Comparison of ENCODE assay signal across 8 cellular contexts in the genomic region with DNA sequence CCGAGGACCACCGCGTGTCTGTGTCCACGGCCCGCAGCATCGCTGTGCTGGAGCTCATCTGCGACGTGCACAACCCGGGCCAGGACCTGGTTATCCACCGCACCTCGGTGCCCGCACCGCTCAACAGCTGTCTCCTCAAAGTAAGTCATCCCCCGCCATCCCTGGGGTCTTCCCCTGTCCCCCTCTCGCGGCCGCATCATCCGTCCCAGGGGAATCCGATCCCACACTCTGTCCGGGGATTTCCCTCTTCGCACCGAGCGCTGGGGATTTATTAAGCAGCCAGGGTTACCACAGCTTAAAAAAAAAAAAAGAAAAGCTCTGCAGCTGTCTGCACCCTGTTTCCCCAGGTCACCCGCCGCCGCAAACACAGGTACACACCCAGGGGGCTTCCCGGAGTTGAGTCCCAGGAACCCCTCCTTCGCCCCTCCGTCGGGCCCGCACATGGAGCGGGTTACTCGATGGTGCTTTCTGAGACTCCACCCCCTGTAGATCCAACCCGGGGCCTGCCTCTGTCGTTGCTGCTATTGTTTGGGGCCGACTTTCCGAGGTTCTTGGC. TPM values are rescaled to one million over a fixed set of nuclear protein-coding genes. Genes with fewer than 3 reads are reported as not detected.
A peak's percentile ranks its signal among the peaks of the same experiment; 100 is the strongest.
DNase-seq lines count a peak whose midpoint lies in the region; ATAC-seq and TF ChIP-seq lines count a peak whose summit lies in the region.

No MANE protein-coding gene starts in this region.

- H2AFZ ChIP-seq in OCI-LY1 (ENCODE audit: low read length): no peak overlapping the region

- H3K4me2 ChIP-seq in OCI-LY1 (ENCODE audit: low read length): peak overlapping the region; percentile 69

- H3K4me1 ChIP-seq in OCI-LY1 (ENCODE audit: insufficient read depth, low read length, severe bottlenecking) (peaks cover 21% of the 10 kb centered on the region), vagina (peaks cover 52% of the 10 kb centered on the region)

- DNase-seq in activated T-helper 1 cell treated with anti-CD3 and anti-CD28 coated beads, Interleukin-12 subunit alpha, Interleukin-12 subunit beta, Interleukin-2, Interleukin-4 antibody, amounts not matched to agents 30 ng/mL and 10 ng/mL and 1 ng/mL, durations not matched to agents 14 hours and 24 hours and 36 hours (ENCODE audit: low spot score): peak; percentile 35
- DNase-seq in foreskin fibroblast (peak; percentile 16 to 61), progenitor cell of endocrine pancreas (ENCODE audit: low spot score, unreplicated experiment) (peak; percentile 29), vagina (ENCODE audit: extremely low spot score in 2 of 2) (no peak), inferior parietal cortex (ENCODE audit: extremely low spot score) (no peak)

- TF ChIP-seq POLR2A in vagina (IDR thresholded peaks at IDR 0.05): no peak

- H3K9me2 ChIP-seq in OCI-LY1 (ENCODE audit: low read depth, low read length): no peaks in the 10 kb centered on the region

- TF ChIP-seq CTCF in OCI-LY1 (IDR thresholded peaks at IDR 0.05; ENCODE audit: low read length): no peak
- no peak for TF ChIP-seq CTCF in foreskin fibroblast (IDR thresholded peaks at IDR 0.05; ENCODE audit: low read depth, low read length)
- TF ChIP-seq CTCF in progenitor cell of endocrine pancreas (IDR thresholded peaks at IDR 0.05; ENCODE audit: unreplicated experiment): no peak
- TF ChIP-seq CTCF in vagina (IDR thresholded peaks at IDR 0.05): no peak

- H3K27me3 ChIP-seq in OCI-LY1 (ENCODE audit: insufficient read depth, low read length) (no peaks in the 10 kb centered on the region), vagina (no peaks in the 10 kb centered on the region)

- peak overlapping the region; percentile 86 for H3K9ac ChIP-seq in OCI-LY1 (ENCODE audit: low read length)

- ATAC-seq in GM18517 (IDR thresholded peaks at IDR 0.05; ENCODE audit: unreplicated experiment) (peak; percentile 21), HG02840 (IDR thresholded peaks at IDR 0.05; ENCODE audit: low FRiP score, unreplicated experiment) (peak; percentile 26)

- intact Hi-C loops in activated T-helper 1 cell treated with anti-CD3 and anti-CD28 coated beads, Interleukin-12 subunit alpha, Interleukin-12 subunit beta, Interleukin-2, Interleukin-4 antibody, amounts not matched to agents 30 ng/mL and 10 ng/mL and 1 ng/mL, durations not matched to agents 14 hours and 24 hours and 36 hours (cut with micrococcal nuclease): loop anchor here (1.0 to 5.0 kb wide), 5 partner anchors 98 to 666 kb away; a partner anchor contains a TSS
- intact Hi-C loops in vagina (cut with DNase I): loop anchor here (10.0 kb wide), 1 partner anchor 204 kb away; a partner anchor contains a TSS

- peak overlapping the region; percentile 86 for H3K27ac ChIP-seq in OCI-LY1 (ENCODE audit: low read depth, low read length, poor library complexity, severe bottlenecking)
- H3K27ac ChIP-seq in vagina: peak overlapping the region; percentile 96

- H3K9me3 Mint-ChIP-seq in activated T-helper 1 cell treated with anti-CD3 and anti-CD28 coated beads, Interleukin-12 subunit alpha, Interleukin-12 subunit beta, Interleukin-2, Interleukin-4 antibody, amounts not matched to agents 30 ng/mL and 10 ng/mL and 1 ng/mL, durations not matched to agents 14 hours and 24 hours and 36 hours: no peaks in the 10 kb centered on the region
- no peaks in the 10 kb centered on the region for H3K9me3 Mint-ChIP-seq in progenitor cell of endocrine pancreas (ENCODE audit: low read depth)

- H3K27ac Mint-ChIP-seq in activated T-helper 1 cell treated with anti-CD3 and anti-CD28 coated beads, Interleukin-12 subunit alpha, Interleukin-12 subunit beta, Interleukin-2, Interleukin-4 antibody, amounts not matched to agents 30 ng/mL and 10 ng/mL and 1 ng/mL, durations not matched to agents 14 hours and 24 hours and 36 hours: peak overlapping the region; percentile 90
- peak overlapping the region; percentile 94 for H3K27ac Mint-ChIP-seq in progenitor cell of endocrine pancreas

- H3F3A ChIP-seq in OCI-LY1 (ENCODE audit: insufficient read depth, low read length): no peaks in the 10 kb centered on the region

- peaks cover 65% of the 10 kb centered on the region for H3K79me2 ChIP-seq in OCI-LY1 (ENCODE audit: insufficient read depth, low read length)

- peaks cover 38% of the 10 kb centered on the region for H3K4me1 Mint-ChIP-seq in activated T-helper 1 cell treated with anti-CD3 and anti-CD28 coated beads, Interleukin-12 subunit alpha, Interleukin-12 subunit beta, Interleukin-2, Interleukin-4 antibody, amounts not matched to agents 30 ng/mL and 10 ng/mL and 1 ng/mL, durations not matched to agents 14 hours and 24 hours and 36 hours (ENCODE audit: low read depth)
- peaks cover 21% of the 10 kb centered on the region for H3K4me1 Mint-ChIP-seq in progenitor cell of endocrine pancreas (ENCODE audit: low read depth)

- H3K4me3 Mint-ChIP-seq in activated T-helper 1 cell treated with anti-CD3 and anti-CD28 coated beads, Interleukin-12 subunit alpha, Interleukin-12 subunit beta, Interleukin-2, Interleukin-4 antibody, amounts not matched to agents 30 ng/mL and 10 ng/mL and 1 ng/mL, durations not matched to agents 14 hours and 24 hours and 36 hours: peak overlapping the region; percentile 96
- peak overlapping the region; percentile 92 for H3K4me3 Mint-ChIP-seq in progenitor cell of endocrine pancreas (ENCODE audit: low read depth)

- H3K36me3 ChIP-seq in OCI-LY1 (ENCODE audit: insufficient read depth, low read length) (peaks cover 20% of the 10 kb centered on the region), vagina (no peaks in the 10 kb centered on the region)

- H3K36me3 Mint-ChIP-seq in activated T-helper 1 cell treated with anti-CD3 and anti-CD28 coated beads, Interleukin-12 subunit alpha, Interleukin-12 subunit beta, Interleukin-2, Interleukin-4 antibody, amounts not matched to agents 30 ng/mL and 10 ng/mL and 1 ng/mL, durations not matched to agents 14 hours and 24 hours and 36 hours (ENCODE audit: low read depth): peaks cover 19% of the 10 kb centered on the region
- peaks cover 6% of the 10 kb centered on the region for H3K36me3 Mint-ChIP-seq in progenitor cell of endocrine pancreas (ENCODE audit: insufficient read depth)

- no peaks in the 10 kb centered on the region for H3K27me3 Mint-ChIP-seq in activated T-helper 1 cell treated with anti-CD3 and anti-CD28 coated beads, Interleukin-12 subunit alpha, Interleukin-12 subunit beta, Interleukin-2, Interleukin-4 antibody, amounts not matched to agents 30 ng/mL and 10 ng/mL and 1 ng/mL, durations not matched to agents 14 hours and 24 hours and 36 hours (ENCODE audit: insufficient read depth)
- no peaks in the 10 kb centered on the region for H3K27me3 Mint-ChIP-seq in progenitor cell of endocrine pancreas

- H4K20me1 ChIP-seq in OCI-LY1 (ENCODE audit: insufficient read depth, low read length): no peaks in the 10 kb centered on the region

- H3K4me3 ChIP-seq in OCI-LY1 (ENCODE audit: low read depth, low read length, poor library complexity, severe bottlenecking): peak overlapping the region; percentile 81
- peak overlapping the region; percentile 65 to 98 for H3K4me3 ChIP-seq in foreskin fibroblast (ENCODE audit: low read depth in 1 of 2, low read length in 2 of 2)
- peak overlapping the region; percentile 89 to 98 for H3K4me3 ChIP-seq in vagina

- H3K9me3 ChIP-seq in OCI-LY1 (ENCODE audit: low read length): no peaks in the 10 kb centered on the region
- H3K9me3 ChIP-seq in vagina: no peaks in the 10 kb centered on the region

RNA-seq across cellular contexts. Expression of a gene that starts 0.6 kb away (rescaled TPM):
- 19.3 and 20.1 TPM in 2 replicates for total RNA-seq in activated T-helper 1 cell treated with anti-CD3 and anti-CD28 coated beads, Interleukin-12 subunit alpha, Interleukin-12 subunit beta, Interleukin-2, Interleukin-4 antibody, amounts not matched to agents 30 ng/mL and 10 ng/mL and 1 ng/mL, durations not matched to agents 14 hours and 24 hours and 36 hours
- total RNA-seq in progenitor cell of endocrine pancreas (26.8 TPM in 2 replicates), vagina (8.8 TPM)

RNA-seq across cellular contexts. Expression of a gene that starts 1.1 kb away (rescaled TPM):
- 32.1 and 34.1 TPM in 2 replicates for total RNA-seq in activated T-helper 1 cell treated with anti-CD3 and anti-CD28 coated beads, Interleukin-12 subunit alpha, Interleukin-12 subunit beta, Interleukin-2, Interleukin-4 antibody, amounts not matched to agents 30 ng/mL and 10 ng/mL and 1 ng/mL, durations not matched to agents 14 hours and 24 hours and 36 hours
- total RNA-seq in progenitor cell of endocrine pancreas (16.7 and 19.1 TPM in 2 replicates), vagina (17.9 TPM)

Comparison
In these comparisons a context has a peak if more than half of its experiments do, and no peak if none do; other contexts are left out.
1. DNase-seq: peak in activated T-helper 1 cell treated with anti-CD3 and anti-CD28 coated beads, Interleukin-12 subunit alpha, Interleukin-12 subunit beta, Interleukin-2, Interleukin-4 antibody, amounts not matched to agents 30 ng/mL and 10 ng/mL and 1 ng/mL, durations not matched to agents 14 hours and 24 hours and 36 hours (single experiment), foreskin fibroblast (2 of 2) and progenitor cell of endocrine pancreas (single experiment); none in vagina (0 of 2) and inferior parietal cortex (single experiment).
2. Peak in every context shown above with its lines, with median percentiles within 50 percentile points of each other: H3K4me3 ChIP-seq.